Comparison of ENCODE assay signal across 1 cellular context in the genomic region with DNA sequence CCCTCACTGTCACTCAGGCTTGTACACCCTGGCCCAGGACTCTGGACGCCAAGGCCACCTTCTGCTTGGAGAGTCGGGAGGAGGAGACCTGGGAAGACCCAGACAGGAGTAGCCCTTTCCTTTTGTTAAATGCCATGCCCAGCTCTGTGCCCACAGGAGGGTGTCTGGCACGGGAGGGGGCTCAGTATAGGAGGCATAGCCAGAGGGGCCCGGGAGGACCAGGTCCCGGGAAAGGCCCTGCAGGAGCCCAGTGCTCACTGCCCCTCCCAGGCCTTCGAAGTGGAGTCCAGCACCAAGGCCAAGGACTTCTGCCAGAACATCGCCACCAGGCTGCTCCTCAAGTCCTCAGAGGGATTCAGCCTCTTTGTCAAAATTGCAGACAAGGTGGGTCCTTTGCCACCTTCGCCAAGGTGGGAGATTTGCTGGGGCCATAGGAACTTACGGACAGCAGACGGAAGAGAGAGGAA.
TF ChIP-seq lines count a peak whose summit lies in the region.

No MANE protein-coding gene starts in this region.

TF ChIP-seq in WTC11, 78 proteins besides CTCF, POLR2A, EP300 and RAD21 (continued from another document):
- TF ChIP-seq, protein P1, sequence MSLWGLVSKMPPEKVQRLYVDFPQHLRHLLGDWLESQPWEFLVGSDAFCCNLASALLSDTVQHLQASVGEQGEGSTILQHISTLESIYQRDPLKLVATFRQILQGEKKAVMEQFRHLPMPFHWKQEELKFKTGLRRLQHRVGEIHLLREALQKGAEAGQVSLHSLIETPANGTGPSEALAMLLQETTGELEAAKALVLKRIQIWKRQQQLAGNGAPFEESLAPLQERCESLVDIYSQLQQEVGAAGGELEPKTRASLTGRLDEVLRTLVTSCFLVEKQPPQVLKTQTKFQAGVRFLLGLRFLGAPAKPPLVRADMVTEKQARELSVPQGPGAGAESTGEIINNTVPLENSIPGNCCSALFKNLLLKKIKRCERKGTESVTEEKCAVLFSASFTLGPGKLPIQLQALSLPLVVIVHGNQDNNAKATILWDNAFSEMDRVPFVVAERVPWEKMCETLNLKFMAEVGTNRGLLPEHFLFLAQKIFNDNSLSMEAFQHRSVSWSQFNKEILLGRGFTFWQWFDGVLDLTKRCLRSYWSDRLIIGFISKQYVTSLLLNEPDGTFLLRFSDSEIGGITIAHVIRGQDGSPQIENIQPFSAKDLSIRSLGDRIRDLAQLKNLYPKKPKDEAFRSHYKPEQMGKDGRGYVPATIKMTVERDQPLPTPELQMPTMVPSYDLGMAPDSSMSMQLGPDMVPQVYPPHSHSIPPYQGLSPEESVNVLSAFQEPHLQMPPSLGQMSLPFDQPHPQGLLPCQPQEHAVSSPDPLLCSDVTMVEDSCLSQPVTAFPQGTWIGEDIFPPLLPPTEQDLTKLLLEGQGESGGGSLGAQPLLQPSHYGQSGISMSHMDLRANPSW (CRISPR knock-in tag; conservative IDR thresholded peaks at IDR 0.05; ENCODE audit: low read depth), result no peak
- TF ChIP-seq, protein P2, sequence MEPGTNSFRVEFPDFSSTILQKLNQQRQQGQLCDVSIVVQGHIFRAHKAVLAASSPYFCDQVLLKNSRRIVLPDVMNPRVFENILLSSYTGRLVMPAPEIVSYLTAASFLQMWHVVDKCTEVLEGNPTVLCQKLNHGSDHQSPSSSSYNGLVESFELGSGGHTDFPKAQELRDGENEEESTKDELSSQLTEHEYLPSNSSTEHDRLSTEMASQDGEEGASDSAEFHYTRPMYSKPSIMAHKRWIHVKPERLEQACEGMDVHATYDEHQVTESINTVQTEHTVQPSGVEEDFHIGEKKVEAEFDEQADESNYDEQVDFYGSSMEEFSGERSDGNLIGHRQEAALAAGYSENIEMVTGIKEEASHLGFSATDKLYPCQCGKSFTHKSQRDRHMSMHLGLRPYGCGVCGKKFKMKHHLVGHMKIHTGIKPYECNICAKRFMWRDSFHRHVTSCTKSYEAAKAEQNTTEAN (CRISPR knock-in tag; IDR thresholded peaks at IDR 0.05), result no peak
